In genomic region chr3:33067484-33067883, GRCh38 we compare ENCODE assay signal across 1 cellular context.
TF ChIP-seq lines count a peak whose summit lies in the region.

No MANE protein-coding gene starts in this region.

TF ChIP-seq in K562, 482 proteins besides CTCF, POLR2A, EP300 and RAD21 (continued from another document and continues in another):
- no peak for TF ChIP-seq FOXP4 (CRISPR knock-in tag; IDR thresholded peaks at IDR 0.05; ENCODE audit: borderline replicate concordance)
- TF ChIP-seq CXXC5 (CRISPR knock-in tag; IDR thresholded peaks at IDR 0.05) = no peak
- no peak for TF ChIP-seq NFE2L1 (tag; IDR thresholded peaks at IDR 0.05; ENCODE audit: borderline replicate concordance, low read depth)
- TF ChIP-seq CBX5 (IDR thresholded peaks at IDR 0.05; ENCODE audit: borderline replicate concordance, low read depth) = no peak
- TF ChIP-seq TRIM28 (IDR thresholded peaks at IDR 0.05) = no peak; the same call in 1 of the 2 replicates
- no peak for TF ChIP-seq CEBPZ (IDR thresholded peaks at IDR 0.05; ENCODE audit: borderline replicate concordance, low read depth, low read length)
- no peak for TF ChIP-seq GTF2F1 (IDR thresholded peaks at IDR 0.05; ENCODE audit: low read depth, low read length)
- TF ChIP-seq ETV1 (tag; conservative IDR thresholded peaks at IDR 0.05; ENCODE audit: low read depth) = no peak
- no peak for TF ChIP-seq KAT8 (IDR thresholded peaks at IDR 0.05; ENCODE audit: low read depth)
- TF ChIP-seq ZNF551 (CRISPR knock-in tag; IDR thresholded peaks at IDR 0.05) = no peak
- TF ChIP-seq C11orf30 (IDR thresholded peaks at IDR 0.05; ENCODE audit: low read depth) = peak; percentile 20; the same call in 1 of the 2 replicates
- TF ChIP-seq ZBED1 (IDR thresholded peaks at IDR 0.05) = no peak
- no peak for TF ChIP-seq THRA (IDR thresholded peaks at IDR 0.05)
- TF ChIP-seq MAX (CRISPR knock-in tag; IDR thresholded peaks at IDR 0.05) = no peak
- TF ChIP-seq ZNF212 (CRISPR knock-in tag; IDR thresholded peaks at IDR 0.05) = no peak
- TF ChIP-seq SRSF3 (IDR thresholded peaks at IDR 0.05; ENCODE audit: insufficient read depth, low read length) = no peak
- TF ChIP-seq ELF1 (tag; IDR thresholded peaks at IDR 0.05) = no peak
- no peak for TF ChIP-seq GABPB2 (CRISPR knock-in tag; conservative IDR thresholded peaks at IDR 0.05)
- no peak for TF ChIP-seq CSDE1 (IDR thresholded peaks at IDR 0.05)
- TF ChIP-seq CHD2 (IDR thresholded peaks at IDR 0.05; ENCODE audit: low read depth, low read length) = no peak
- no peak for TF ChIP-seq UBTF (IDR thresholded peaks at IDR 0.05; ENCODE audit: borderline replicate concordance in 1 of 2, low read depth in 2 of 2, low read length in 2 of 2)
- TF ChIP-seq ZNF384 (IDR thresholded peaks at IDR 0.05; ENCODE audit: low read depth, low read length) = no peak
- peak; percentile 73 for TF ChIP-seq ZNF766 (CRISPR knock-in tag; conservative IDR thresholded peaks at IDR 0.05)
- TF ChIP-seq BCL6 (CRISPR knock-in tag; IDR thresholded peaks at IDR 0.05) = no peak
- no peak for TF ChIP-seq ZNF174 (CRISPR knock-in tag; IDR thresholded peaks at IDR 0.05)
- TF ChIP-seq SP2 (IDR thresholded peaks at IDR 0.05; ENCODE audit: extremely low read depth, low read depth, low read length, poor library complexity, severe bottlenecking) = no peak
- no peak for TF ChIP-seq MAFG (tag; conservative IDR thresholded peaks at IDR 0.05)
- TF ChIP-seq PCBP2 (IDR thresholded peaks at IDR 0.05; ENCODE audit: low read depth, low read length, poor library complexity, severe bottlenecking) = no peak
- TF ChIP-seq ZNF24 (IDR thresholded peaks at IDR 0.05) = no peak
- TF ChIP-seq CHD1 (IDR thresholded peaks at IDR 0.05; ENCODE audit: low read length) = no peak
- no peak for TF ChIP-seq MXD1 (CRISPR knock-in tag; IDR thresholded peaks at IDR 0.05; ENCODE audit: borderline replicate concordance, poor library complexity, severe bottlenecking)
- TF ChIP-seq ZNF740 (CRISPR knock-in tag; IDR thresholded peaks at IDR 0.05) = no peak
- TF ChIP-seq ZNF740 (tag; IDR thresholded peaks at IDR 0.05) = no peak
- no peak for TF ChIP-seq ETS2 (tag; IDR thresholded peaks at IDR 0.05; ENCODE audit: borderline replicate concordance, poor library complexity, severe bottlenecking)
- no peak for TF ChIP-seq RB1 (IDR thresholded peaks at IDR 0.05; ENCODE audit: low read depth)
- TF ChIP-seq NCOA2 (IDR thresholded peaks at IDR 0.05; ENCODE audit: partially characterized antibody in 2 of 2) = peak in 1 of 2 experiments; percentile 50
- no peak for TF ChIP-seq HNRNPUL1 (IDR thresholded peaks at IDR 0.05; ENCODE audit: low read length)
- TF ChIP-seq ZNF146 (CRISPR knock-in tag; IDR thresholded peaks at IDR 0.05; ENCODE audit: unreplicated experiment) = no peak
- TF ChIP-seq RCOR1 (IDR thresholded peaks at IDR 0.05; ENCODE audit: borderline replicate concordance in 1 of 2, low read depth in 2 of 2, low read length in 2 of 2) = peak; percentile 63 to 98; a peak in 3 of 4 replicates
- no peak for TF ChIP-seq CREBBP (IDR thresholded peaks at IDR 0.05; ENCODE audit: low read depth, low read length)
- no peak for TF ChIP-seq ZNF140 (CRISPR knock-in tag; IDR thresholded peaks at IDR 0.05)
- no peak for TF ChIP-seq E2F3 (CRISPR knock-in tag; IDR thresholded peaks at IDR 0.05)
- TF ChIP-seq ZNF449 (CRISPR knock-in tag; IDR thresholded peaks at IDR 0.05) = no peak
- no peak for TF ChIP-seq ZNF696 (CRISPR knock-in tag; conservative IDR thresholded peaks at IDR 0.05)
- TF ChIP-seq STAT5B (CRISPR knock-in tag; IDR thresholded peaks at IDR 0.05) = no peak
- no peak for TF ChIP-seq BACH1 (tag; IDR thresholded peaks at IDR 0.05)
- no peak for TF ChIP-seq ZFP91 (CRISPR knock-in tag; IDR thresholded peaks at IDR 0.05)
- TF ChIP-seq KLF16 (IDR thresholded peaks at IDR 0.05) = no peak
- TF ChIP-seq ELK3 (CRISPR knock-in tag; IDR thresholded peaks at IDR 0.05) = no peak
- TF ChIP-seq ZNF347 (CRISPR knock-in tag; IDR thresholded peaks at IDR 0.05; ENCODE audit: low read depth) = no peak
- no peak for TF ChIP-seq DIDO1 (tag; IDR thresholded peaks at IDR 0.05; ENCODE audit: low read depth)
- TF ChIP-seq BDP1 (IDR thresholded peaks at IDR 0.05; ENCODE audit: insufficient read depth, insufficient read length) = no peak
- no peak for TF ChIP-seq E2F6 (IDR thresholded peaks at IDR 0.05; ENCODE audit: borderline replicate concordance in 1 of 2, extremely low read depth in 1 of 2, insufficient read depth in 1 of 2, insufficient read length in 1 of 2, low read depth in 1 of 2, low read length in 1 of 2, poor library complexity in 1 of 2, severe bottlenecking in 1 of 2)
- TF ChIP-seq ELF4 (CRISPR knock-in tag; IDR thresholded peaks at IDR 0.05) = no peak
- no peak for TF ChIP-seq HEY1 (CRISPR knock-in tag; IDR thresholded peaks at IDR 0.05; ENCODE audit: borderline replicate concordance)
- TF ChIP-seq ZNF23 (CRISPR knock-in tag; IDR thresholded peaks at IDR 0.05) = no peak
- no peak for TF ChIP-seq EHMT2 (IDR thresholded peaks at IDR 0.05)
- no peak for TF ChIP-seq ZNF134 (CRISPR knock-in tag; conservative IDR thresholded peaks at IDR 0.05)
- no peak for TF ChIP-seq GTF2A2 (tag; IDR thresholded peaks at IDR 0.05)
